ENCODE assay signal across 8 cellular contexts in the genomic region with DNA sequence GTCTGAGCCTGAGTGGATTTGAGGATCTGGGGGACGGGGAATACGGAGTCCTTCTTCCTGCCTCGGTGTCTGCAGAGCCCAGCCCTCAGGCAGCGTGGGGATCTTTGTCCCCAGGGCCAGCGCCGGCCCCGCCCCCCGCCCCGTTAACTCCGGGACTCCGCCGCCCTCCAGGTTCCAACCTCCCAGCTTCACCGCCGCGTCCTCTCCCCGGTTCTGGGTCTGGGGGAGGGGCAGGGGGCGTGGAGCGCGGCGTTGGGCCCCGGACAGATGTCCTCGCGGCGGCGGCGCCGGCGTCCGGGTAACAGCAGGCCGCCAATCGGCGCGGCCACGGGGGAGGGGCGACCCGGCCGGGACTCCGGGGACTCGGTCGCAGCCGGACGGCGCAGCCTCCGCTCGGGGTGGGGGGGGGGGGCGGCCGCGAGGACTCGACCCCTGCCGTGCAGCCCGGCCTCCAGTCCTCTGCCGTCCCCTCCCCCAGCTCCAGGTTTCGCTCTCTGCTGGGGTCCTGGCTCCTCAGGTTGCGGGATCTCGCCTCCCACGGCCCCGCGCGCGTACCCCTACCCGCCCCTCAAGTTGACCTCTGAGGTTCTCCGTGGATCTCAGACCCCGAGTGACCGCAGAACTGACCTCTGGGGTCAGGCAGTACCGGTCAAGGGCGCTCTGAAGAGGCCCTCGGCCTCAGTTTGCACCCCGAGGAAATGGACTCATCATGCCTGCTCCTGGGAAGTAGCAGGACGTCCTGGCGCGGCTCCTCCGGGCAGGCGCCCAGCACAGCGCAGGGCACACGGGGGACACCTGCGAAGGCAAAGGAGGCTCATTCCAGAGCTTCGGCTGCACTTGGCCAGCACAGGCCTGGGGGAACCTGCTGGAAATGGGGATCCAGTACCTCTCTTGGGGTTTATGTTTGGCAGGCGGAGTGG. TPM values are rescaled to one million over a fixed set of nuclear protein-coding genes. Genes with fewer than 3 reads are reported as not detected.
DNase-seq lines count a peak whose midpoint lies in the region; ATAC-seq and TF ChIP-seq lines count a peak whose summit lies in the region.

No MANE protein-coding gene starts in this region.

- intact Hi-C loops in Caco-2 (cut with micrococcal nuclease; ENCODE audit: unreplicated experiment) (no loop called here), left cardiac atrium (cut with DNase I) (loop anchor here (2.0 to 10.0 kb wide), 4 partner anchors 87 to 537 kb away; no protein-coding TSS in a partner anchor), psoas muscle (cut with DNase I) (loop anchor here in 1 of 2 donors (10.0 kb wide), 2 partner anchors 537 to 677 kb away; no protein-coding TSS in a partner anchor)

- H3K9me3 Mint-ChIP-seq in Caco-2 (ENCODE audit: unreplicated experiment), result no peaks in the 10 kb centered on the region

- TF ChIP-seq CTCF in Caco-2 (IDR thresholded peaks at IDR 0.05; ENCODE audit: insufficient read depth in 1 of 2, low read depth in 1 of 2, low read length in 1 of 2, severe bottlenecking in 1 of 2, unreplicated experiment in 1 of 2) (no peak), psoas muscle (IDR thresholded peaks at IDR 0.05) (no peak)

- 24 to 50% (median 43%) methylated on average over 32 to 78 of the region's 78 CpGs for WGBS in psoas muscle, 3 donors

- no TSS peak for BruUV-seq in Caco-2 (replicated peaks; lab: Mats Ljungman, UMichigan)

- no peaks in the 10 kb centered on the region for H3K9me3 ChIP-seq in Caco-2
- H3K9me3 ChIP-seq in psoas muscle, result no peaks in the 10 kb centered on the region

- H3K36me3 ChIP-seq in Caco-2 (ENCODE audit: control insufficient read depth, insufficient read depth, low read length) (no peaks in the 10 kb centered on the region), psoas muscle (ENCODE audit: insufficient read depth in 1 of 2, low read depth in 1 of 2) (no peaks in the 10 kb centered on the region)

- H3K27ac ChIP-seq in psoas muscle, result no peak overlapping the region

- POLR2A ChIA-PET in Caco-2 (lab: Charles Lee), result no interaction called here

- H3K4me3 ChIP-seq in Caco-2 (ENCODE audit: low read depth, low read length), result peak overlapping the region; percentile 19
- H3K4me3 ChIP-seq in psoas muscle, result peak overlapping the region; percentile 74

- H3K4me1 Mint-ChIP-seq in Caco-2 (ENCODE audit: low read depth, unreplicated experiment), result peaks cover 7% of the 10 kb centered on the region

- H3K4me1 ChIP-seq in Caco-2, result peaks cover 32% of the 10 kb centered on the region
- peaks cover 12% of the 10 kb centered on the region for H3K4me1 ChIP-seq in psoas muscle

- DNase-seq in Caco-2 (peak; percentile 29 to 45), SK-N-DZ (ENCODE audit: low spot score) (peak; percentile 59), left cardiac atrium (peak; percentile 34), psoas muscle (peak; percentile 9 to 43), NCI-H2081 treated with DMSO at 0.1 percent for 48 hours (lab: John Stamatoyannopoulos, UW) (no peak), NCI-H526 treated with DMSO at 0.1 percent for 48 hours (lab: John Stamatoyannopoulos, UW) (no peak)
- no peak for DNase-seq in NK-92 treated with Interleukin-12 subunit alpha and Interleukin-12 subunit beta, amount 100 ng/mL, for 24 hours (lab: John Stamatoyannopoulos, UW)
- DNase-seq in activated CD4-positive, alpha-beta T cell treated with anti-CD3 and anti-CD28 coated beads, Interleukin-2, amount 50 U/mL, for 1 hour, result no peak

- H3K4me3 Mint-ChIP-seq in Caco-2 (ENCODE audit: unreplicated experiment), result peak overlapping the region; percentile 70

- peaks cover 14% of the 10 kb centered on the region for H3K27me3 Mint-ChIP-seq in Caco-2 (ENCODE audit: insufficient read depth, unreplicated experiment)

- no peak for ATAC-seq in left cardiac atrium
- peak in 1 of 4 donors; percentile 12 for ATAC-seq in psoas muscle

- CTCF ChIA-PET in Caco-2 (lab: Charles Lee), result interaction anchor here (0.6 to 1.1 kb wide), 2 partner anchors 91 to 356 kb away, joined by 3 read pairs; no protein-coding TSS in a partner anchor

- H3K27me3 ChIP-seq in Caco-2 (replicated peaks; ENCODE audit: control insufficient read depth, insufficient read depth, low read length) (peaks cover 4% of the 10 kb centered on the region), psoas muscle (ENCODE audit: insufficient read depth in 3 of 3, low read length in 2 of 3) (peaks cover 0 to 97% (median 39%) of the 10 kb centered on the region in 3 donors)

- no peak overlapping the region for H3K27ac Mint-ChIP-seq in Caco-2 (ENCODE audit: unreplicated experiment)

- no peaks in the 10 kb centered on the region for H3K36me3 Mint-ChIP-seq in Caco-2 (ENCODE audit: insufficient read depth, unreplicated experiment)

RNA-seq across cellular contexts. Expression of gene ELFN1, which starts 2.3 kb away (rescaled TPM):
- total RNA-seq in Caco-2 (2022) (2.3 TPM in 2 replicates), left cardiac atrium (1 to 10 TPM; 6.0 to 9.5 TPM), psoas muscle (under 1 TPM; 0.46 to 0.73 (median 0.66) TPM)
- 19.1 and 20.7 TPM in 2 replicates for polyA plus RNA-seq in SK-N-DZ (2014; cell fraction: cytosol; rRNA removed)
- 13.3 and 17.1 TPM in 2 replicates for polyA plus RNA-seq in SK-N-DZ (2014; cell fraction: nucleus; rRNA removed)
- under 1 TPM; 0.11 to 0.87 (median 0.27) TPM for polyA plus RNA-seq in psoas muscle

Comparison
In these comparisons a context has a peak if more than half of its experiments do, and no peak if none do; other contexts are left out.
1. DNase-seq: peak in Caco-2 (2 of 2), SK-N-DZ (single experiment), left cardiac atrium (single experiment) and psoas muscle (2 of 2); none in NCI-H2081 treated with DMSO at 0.1 percent for 48 hours (single experiment), NCI-H526 treated with DMSO at 0.1 percent for 48 hours (single experiment), NK-92 treated with Interleukin-12 subunit alpha and Interleukin-12 subunit beta, amount 100 ng/mL, for 24 hours (single experiment) and activated CD4-positive, alpha-beta T cell treated with anti-CD3 and anti-CD28 coated beads, Interleukin-2, amount 50 U/mL, for 1 hour (single experiment).